5 cellular contexts compared by ENCODE assay signal in genomic region chr6:12186543-12186942, GRCh38.
"Had no signal": no experiment of that assay in that cellular context is flagged by ENCODE, and none has a peak within 500 bp of the region (broad histone marks: within the 10 kb centered on the region; RNA-seq: fewer than 3 reads in every experiment).

No MANE protein-coding gene starts in this region.

- H3K4me3 ChIP-seq: K562 had no signal

- H3K9me3 Mint-ChIP-seq: IgD-negative memory B cell had no signal

- ATAC-seq: HepG2, K562 had no signal

- DNase-seq: IMR-90 had no signal

- H3K27ac ChIP-seq: HL-60 had no signal

- H3K4me1 Mint-ChIP-seq: IgD-negative memory B cell had no signal

- H3K4me3 Mint-ChIP-seq: IgD-negative memory B cell had no signal

- H3K27ac Mint-ChIP-seq: IgD-negative memory B cell had no signal

- H3K27me3 Mint-ChIP-seq: IgD-negative memory B cell had no signal
